Comparison of ENCODE assay signal across 7 cellular contexts in genomic region chr20:34364013-34364382, GRCh38.
DNase-seq lines count a peak whose midpoint lies in the region; TF ChIP-seq lines count a peak whose summit lies in the region.

No MANE protein-coding gene starts in this region.

- H3K4me3 ChIP-seq in GM12875 (ENCODE audit: low read depth, low read length) (peak overlapping the region; percentile 74), mucosa of rectum (ENCODE audit: low read length in 2 of 2) (peak overlapping the region; percentile 81 to 86)

- no peaks in the 10 kb centered on the region for H3K9me3 ChIP-seq in mucosa of rectum (ENCODE audit: control insufficient read depth in 2 of 2, low read length in 2 of 2)

- peak overlapping the region; percentile 89 to 92 for H3K9ac ChIP-seq in mucosa of rectum (ENCODE audit: low read depth in 1 of 2, low read length in 2 of 2)

- peak overlapping the region; percentile 96 for H3K27ac Mint-ChIP-seq in dendritic cell treated with granulocyte-macrophage colony-stimulating factor and Interleukin-4, amounts not matched to agents 40 ng/mL and 50 ng/mL, for 4 days

- H3K9me3 Mint-ChIP-seq in dendritic cell treated with granulocyte-macrophage colony-stimulating factor and Interleukin-4, amounts not matched to agents 40 ng/mL and 50 ng/mL, for 4 days: no peaks in the 10 kb centered on the region

- H3K36me3 Mint-ChIP-seq in dendritic cell treated with granulocyte-macrophage colony-stimulating factor and Interleukin-4, amounts not matched to agents 40 ng/mL and 50 ng/mL, for 4 days (ENCODE audit: low read depth): peaks cover 42% of the 10 kb centered on the region

- H3K27ac ChIP-seq in mucosa of rectum (ENCODE audit: low read depth in 2 of 2, low read length in 2 of 2): peak overlapping the region; percentile 83 to 87

- peaks cover 13 to 17% of the 10 kb centered on the region in 2 donors for H3K4me1 ChIP-seq in mucosa of rectum (ENCODE audit: control insufficient read depth in 2 of 2, insufficient read depth in 2 of 2, low read length in 2 of 2)

- no peaks in the 10 kb centered on the region for H3K36me3 ChIP-seq in mucosa of rectum (ENCODE audit: control insufficient read depth in 2 of 2, insufficient read depth in 2 of 2, low read length in 2 of 2)

- intact Hi-C loops in dendritic cell treated with granulocyte-macrophage colony-stimulating factor and Interleukin-4, amounts not matched to agents 40 ng/mL and 50 ng/mL, for 4 days (cut with micrococcal nuclease): loop anchor here (5.0 kb wide), 1 partner anchor 313 kb away; the partner anchor contains the start of gene PIGU

- no peaks in the 10 kb centered on the region for H3K27me3 ChIP-seq in mucosa of rectum (ENCODE audit: control insufficient read depth in 2 of 2, insufficient read depth in 2 of 2, low read length in 2 of 2)

- H3K4me3 Mint-ChIP-seq in dendritic cell treated with granulocyte-macrophage colony-stimulating factor and Interleukin-4, amounts not matched to agents 40 ng/mL and 50 ng/mL, for 4 days: peak overlapping the region; percentile 86

- no peaks in the 10 kb centered on the region for H3K27me3 Mint-ChIP-seq in dendritic cell treated with granulocyte-macrophage colony-stimulating factor and Interleukin-4, amounts not matched to agents 40 ng/mL and 50 ng/mL, for 4 days

- H3K4me1 Mint-ChIP-seq in dendritic cell treated with granulocyte-macrophage colony-stimulating factor and Interleukin-4, amounts not matched to agents 40 ng/mL and 50 ng/mL, for 4 days (ENCODE audit: low read depth): peaks cover 38% of the 10 kb centered on the region

- no peak for TF ChIP-seq CTCF in GM12875 (IDR thresholded peaks at IDR 0.05; ENCODE audit: borderline replicate concordance, insufficient read depth, low read depth, low read length)

- DNase-seq in RKO (ENCODE audit: low spot score) (peak; percentile 75), NCI-H2196 (lab: John Stamatoyannopoulos, UW; ENCODE audit: unreplicated experiment) (no peak), COR-L47 (lab: John Stamatoyannopoulos, UW) (no peak)
- no peak for DNase-seq in activated effector memory CD4-positive, alpha-beta T cell treated with Interleukin-2 at 50 U/mL for 16 hours
